ENCODE assay signal across 2 cellular contexts in the genomic region with DNA sequence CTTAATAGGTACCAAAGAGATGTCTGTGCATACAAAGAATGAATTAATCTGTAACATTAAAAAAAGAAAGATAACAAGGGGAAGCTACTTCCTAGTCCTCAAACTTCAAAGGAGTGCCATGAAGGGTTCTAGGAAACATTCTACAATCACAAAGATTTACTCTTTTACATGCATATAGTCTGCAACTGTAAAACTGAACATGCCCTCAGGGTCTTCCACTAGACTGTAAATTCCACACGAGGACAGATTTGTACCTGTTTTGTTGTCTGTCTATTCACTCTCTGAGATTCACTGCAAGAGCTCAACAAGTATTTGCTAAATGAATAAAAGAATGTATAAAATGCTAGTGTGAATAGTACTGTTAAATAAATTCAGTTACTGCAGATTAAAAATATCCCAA.
TF ChIP-seq lines count a peak whose summit lies in the region.

No MANE protein-coding gene starts in this region.

TF ChIP-seq in A549, 52 proteins besides CTCF, POLR2A, EP300 and RAD21:
- TF ChIP-seq HOXB13 (CRISPR knock-in tag; IDR thresholded peaks at IDR 0.05; ENCODE audit: low read depth) (no peak), HDAC2 (IDR thresholded peaks at IDR 0.05) (no peak), KDM5A (IDR thresholded peaks at IDR 0.05) (no peak), USF2 (IDR thresholded peaks at IDR 0.05) (no peak), JUN (IDR thresholded peaks at IDR 0.05) (no peak), PHF8 (IDR thresholded peaks at IDR 0.05; ENCODE audit: borderline replicate concordance, low read depth) (no peak), RNF2 (IDR thresholded peaks at IDR 0.05; ENCODE audit: borderline replicate concordance, low read depth) (no peak), CHD4 (IDR thresholded peaks at IDR 0.05; ENCODE audit: borderline replicate concordance) (no peak), NFE2L2 (conservative IDR thresholded peaks at IDR 0.05; ENCODE audit: low read length) (no peak), GATA3 (IDR thresholded peaks at IDR 0.05; ENCODE audit: borderline replicate concordance) (no peak), HMGXB4 (CRISPR knock-in tag; IDR thresholded peaks at IDR 0.05; ENCODE audit: borderline replicate concordance) (no peak), ATOH8 (CRISPR knock-in tag; IDR thresholded peaks at IDR 0.05; ENCODE audit: low read depth) (no peak), JUNB (IDR thresholded peaks at IDR 0.05) (no peak), TFCP2L1 (CRISPR knock-in tag; IDR thresholded peaks at IDR 0.05) (no peak), RCOR1 (IDR thresholded peaks at IDR 0.05; ENCODE audit: low read depth, low read length) (no peak), RFX5 (IDR thresholded peaks at IDR 0.05) (no peak)

TF ChIP-seq in SK-N-SH, 30 proteins besides CTCF, POLR2A, EP300 and RAD21:
- no peak for TF ChIP-seq FOXM1 (IDR thresholded peaks at IDR 0.05; ENCODE audit: low read depth)
- TF ChIP-seq POLR2AphosphoS5 (IDR thresholded peaks at IDR 0.05; ENCODE audit: low read depth, low read length), result no peak
- TF ChIP-seq TAF1 (IDR thresholded peaks at IDR 0.05; ENCODE audit: borderline replicate concordance, low read depth, low read length), result no peak
- no peak for TF ChIP-seq TCF12 (IDR thresholded peaks at IDR 0.05)
